8 cellular contexts compared by ENCODE assay signal in genomic region chr9:133375724-133376654, GRCh38. TPM values are rescaled to one million over a fixed set of nuclear protein-coding genes. Genes with fewer than 3 reads are reported as not detected.
DNase-seq lines count a peak whose midpoint lies in the region; ATAC-seq and TF ChIP-seq lines count a peak whose summit lies in the region.

STKLD1 (plus strand) TSS chr9:133376366; CDS start chr9:133376474, 108 bp downstream.
SURF4 (minus strand) TSS chr9:133376060; CDS start chr9:133375969, 91 bp downstream.

- no peaks in the 10 kb centered on the region for H3K9me3 ChIP-seq in PC-9 (ENCODE audit: insufficient read depth, low read depth)
- no peaks in the 10 kb centered on the region for H3K9me3 ChIP-seq in muscle layer of duodenum (ENCODE audit: control insufficient read depth in 1 of 2, low read length in 2 of 2)

- peak within 1 kb of the TSS; percentile 59; the same call in 1 of the 2 replicates for H3K27ac ChIP-seq in PC-9
- peak within 1 kb of the TSS; percentile 82 for H3K27ac ChIP-seq in muscle layer of duodenum (ENCODE audit: low read length)

- peaks cover 46% of the 10 kb centered on the region for H3K79me2 ChIP-seq in PC-9 (ENCODE audit: low read depth)

- H3K4me1 Mint-ChIP-seq in activated T-cell treated with anti-CD3 and anti-CD28 coated beads, Interleukin-2, amount 50 U/mL, for 4 hours (ENCODE audit: low read depth) = peaks cover 37% of the 10 kb centered on the region

- DNase-seq in DMS79 (lab: John Stamatoyannopoulos, UW) = peak; percentile 80
- peak; percentile 90 for DNase-seq in KG1 (lab: John Stamatoyannopoulos, UW)
- peak; percentile 80 to 99 for DNase-seq in PC-9
- peak; percentile 95 for DNase-seq in activated T-cell treated with anti-CD3 and anti-CD28 coated beads, Interleukin-2, amount 50 U/mL, for 4 hours
- DNase-seq in stimulated activated CD8-positive, alpha-beta memory T cell treated with anti-CD3 and anti-CD28 coated beads, Interleukin-7, amount 100 ng/mL, for 1 hour (ENCODE audit: low read depth in 2 of 2) = peak; percentile 91

- intact Hi-C loops in PC-9 (cut with micrococcal nuclease; ENCODE audit: unreplicated experiment) = loop anchor here (1.0 to 2.0 kb wide), 2 partner anchors 19 to 28 kb away; partner anchors contain the start of genes MED22, RPL7A, SURF1 and SURF2

- peaks cover 39% of the 10 kb centered on the region for H4K20me1 ChIP-seq in PC-9 (ENCODE audit: insufficient read depth)

- no peaks in the 10 kb centered on the region for H3K9me2 ChIP-seq in PC-9 (ENCODE audit: insufficient read depth)

- peak within 1 kb of the TSS; percentile 69 for H3K4me3 ChIP-seq in PC-9
- peak within 1 kb of the TSS; percentile 91 to 94 for H3K4me3 ChIP-seq in muscle layer of duodenum (ENCODE audit: low read depth in 1 of 2, low read length in 2 of 2)

- POLR2A ChIA-PET in PC-9 (lab: Charles Lee; ENCODE audit: unreplicated experiment) = interaction anchor here (0.5 to 0.6 kb wide), 2 partner anchors 20 to 454 kb away, joined by 3 to 5 read pairs; partner anchors contain the start of genes SURF1 and SURF2

- no peaks in the 10 kb centered on the region for H3K27me3 Mint-ChIP-seq in activated T-cell treated with anti-CD3 and anti-CD28 coated beads, Interleukin-2, amount 50 U/mL, for 4 hours (ENCODE audit: low read depth)

- H3K4me3 Mint-ChIP-seq in activated T-cell treated with anti-CD3 and anti-CD28 coated beads, Interleukin-2, amount 50 U/mL, for 4 hours = peak within 1 kb of the TSS; percentile 98

- H3K36me3 ChIP-seq in PC-9 (ENCODE audit: low read depth) (peaks cover 9% of the 10 kb centered on the region), muscle layer of duodenum (ENCODE audit: control insufficient read depth in 1 of 2, insufficient read depth in 2 of 2, low read length in 2 of 2) (peaks cover 0 to 12% of the 10 kb centered on the region in 2 donors)

- H3K4me2 ChIP-seq in PC-9 = peak within 1 kb of the TSS; percentile 94

- CTCF ChIA-PET in PC-9 (lab: Charles Lee) = interaction anchor here (0.5 kb wide), 1 partner anchor 182 kb away, joined by 9 read pairs; no protein-coding TSS in a partner anchor

- H3K27me3 ChIP-seq in PC-9 (ENCODE audit: insufficient read depth, low read depth) (no peaks in the 10 kb centered on the region), muscle layer of duodenum (ENCODE audit: low read depth, low read length) (no peaks in the 10 kb centered on the region)

- peak within 1 kb of the TSS; percentile 81 for H2AFZ ChIP-seq in PC-9

- peaks cover 13% of the 10 kb centered on the region for H3K36me3 Mint-ChIP-seq in activated T-cell treated with anti-CD3 and anti-CD28 coated beads, Interleukin-2, amount 50 U/mL, for 4 hours (ENCODE audit: insufficient read depth)

- no TSS peak for BruUV-seq in PC-9 (replicated peaks; lab: Mats Ljungman, UMichigan)

- no peaks in the 10 kb centered on the region for H3K9me3 Mint-ChIP-seq in activated T-cell treated with anti-CD3 and anti-CD28 coated beads, Interleukin-2, amount 50 U/mL, for 4 hours

- peaks cover 13% of the 10 kb centered on the region for H3F3A ChIP-seq in PC-9 (ENCODE audit: insufficient read depth, low read depth)

- H3K4me1 ChIP-seq in PC-9 (replicated peaks; ENCODE audit: insufficient read depth) = peaks cover 36% of the 10 kb centered on the region
- H3K4me1 ChIP-seq in muscle layer of duodenum (ENCODE audit: control insufficient read depth in 1 of 2, insufficient read depth in 2 of 2, low read length in 2 of 2) = peaks cover 7 to 30% of the 10 kb centered on the region in 2 donors

- ATAC-seq in GM21786 (IDR thresholded peaks at IDR 0.05; ENCODE audit: unreplicated experiment) (peak; percentile 91), esophagus mucosa (peak; percentile 95)
- ATAC-seq in activated T-cell treated with anti-CD3 and anti-CD28 coated beads, Interleukin-2, amount 50 U/mL, for 4 hours = peak; percentile 78 to 79

- no peak for TF ChIP-seq CTCF in PC-9 (conservative IDR thresholded peaks at IDR 0.05)

RNA-seq across cellular contexts. Expression of gene STKLD1, which starts in this region (rescaled TPM):
- total RNA-seq in PC-9 (2021) (3.1 and 4.8 TPM in 2 replicates), esophagus mucosa (0.40 TPM)
- under 1 TPM in 2 of 3 donors, not detected in 1; 0.16 to 0.42 TPM for total RNA-seq in activated T-cell treated with anti-CD3 and anti-CD28 coated beads, Interleukin-2, amount 50 U/mL, for 4 hours

RNA-seq across cellular contexts. Expression of gene SURF4, which starts in this region (rescaled TPM):
- total RNA-seq in PC-9 (2021) (199 and 233 TPM in 2 replicates), esophagus mucosa (87.2 TPM)
- 100 to 1,000 TPM; 235 to 292 (median 255) TPM for total RNA-seq in activated T-cell treated with anti-CD3 and anti-CD28 coated beads, Interleukin-2, amount 50 U/mL, for 4 hours

Comparison
In these comparisons a context has a peak if more than half of its experiments do, and no peak if none do; other contexts are left out.
1. Peak in every context shown above with its lines: DNase-seq, ATAC-seq, H3K4me3 ChIP-seq and H3K27ac ChIP-seq.